Comparison of ENCODE assay signal across 2 cellular contexts in genomic region chr10:25017661-25018060, GRCh38.
A peak's percentile ranks its signal among the peaks of the same experiment; 100 is the strongest.
TF ChIP-seq lines count a peak whose summit lies in the region.

No MANE protein-coding gene starts in this region.

TF ChIP-seq in A549, 52 proteins besides CTCF, POLR2A, EP300 and RAD21:
- no peak for TF ChIP-seq REST (IDR thresholded peaks at IDR 0.05)
- peak; percentile 63 for TF ChIP-seq E2F6 (IDR thresholded peaks at IDR 0.05; ENCODE audit: borderline replicate concordance, low read depth)

TF ChIP-seq in GM12878, 131 proteins besides CTCF, POLR2A, EP300 and RAD21:
- TF ChIP-seq, protein P1, sequence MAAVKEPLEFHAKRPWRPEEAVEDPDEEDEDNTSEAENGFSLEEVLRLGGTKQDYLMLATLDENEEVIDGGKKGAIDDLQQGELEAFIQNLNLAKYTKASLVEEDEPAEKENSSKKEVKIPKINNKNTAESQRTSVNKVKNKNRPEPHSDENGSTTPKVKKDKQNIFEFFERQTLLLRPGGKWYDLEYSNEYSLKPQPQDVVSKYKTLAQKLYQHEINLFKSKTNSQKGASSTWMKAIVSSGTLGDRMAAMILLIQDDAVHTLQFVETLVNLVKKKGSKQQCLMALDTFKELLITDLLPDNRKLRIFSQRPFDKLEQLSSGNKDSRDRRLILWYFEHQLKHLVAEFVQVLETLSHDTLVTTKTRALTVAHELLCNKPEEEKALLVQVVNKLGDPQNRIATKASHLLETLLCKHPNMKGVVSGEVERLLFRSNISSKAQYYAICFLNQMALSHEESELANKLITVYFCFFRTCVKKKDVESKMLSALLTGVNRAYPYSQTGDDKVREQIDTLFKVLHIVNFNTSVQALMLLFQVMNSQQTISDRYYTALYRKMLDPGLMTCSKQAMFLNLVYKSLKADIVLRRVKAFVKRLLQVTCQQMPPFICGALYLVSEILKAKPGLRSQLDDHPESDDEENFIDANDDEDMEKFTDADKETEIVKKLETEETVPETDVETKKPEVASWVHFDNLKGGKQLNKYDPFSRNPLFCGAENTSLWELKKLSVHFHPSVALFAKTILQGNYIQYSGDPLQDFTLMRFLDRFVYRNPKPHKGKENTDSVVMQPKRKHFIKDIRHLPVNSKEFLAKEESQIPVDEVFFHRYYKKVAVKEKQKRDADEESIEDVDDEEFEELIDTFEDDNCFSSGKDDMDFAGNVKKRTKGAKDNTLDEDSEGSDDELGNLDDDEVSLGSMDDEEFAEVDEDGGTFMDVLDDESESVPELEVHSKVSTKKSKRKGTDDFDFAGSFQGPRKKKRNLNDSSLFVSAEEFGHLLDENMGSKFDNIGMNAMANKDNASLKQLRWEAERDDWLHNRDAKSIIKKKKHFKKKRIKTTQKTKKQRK (IDR thresholded peaks at IDR 0.05; ENCODE audit: low read depth, low read length) = no peak
- TF ChIP-seq, protein P2, sequence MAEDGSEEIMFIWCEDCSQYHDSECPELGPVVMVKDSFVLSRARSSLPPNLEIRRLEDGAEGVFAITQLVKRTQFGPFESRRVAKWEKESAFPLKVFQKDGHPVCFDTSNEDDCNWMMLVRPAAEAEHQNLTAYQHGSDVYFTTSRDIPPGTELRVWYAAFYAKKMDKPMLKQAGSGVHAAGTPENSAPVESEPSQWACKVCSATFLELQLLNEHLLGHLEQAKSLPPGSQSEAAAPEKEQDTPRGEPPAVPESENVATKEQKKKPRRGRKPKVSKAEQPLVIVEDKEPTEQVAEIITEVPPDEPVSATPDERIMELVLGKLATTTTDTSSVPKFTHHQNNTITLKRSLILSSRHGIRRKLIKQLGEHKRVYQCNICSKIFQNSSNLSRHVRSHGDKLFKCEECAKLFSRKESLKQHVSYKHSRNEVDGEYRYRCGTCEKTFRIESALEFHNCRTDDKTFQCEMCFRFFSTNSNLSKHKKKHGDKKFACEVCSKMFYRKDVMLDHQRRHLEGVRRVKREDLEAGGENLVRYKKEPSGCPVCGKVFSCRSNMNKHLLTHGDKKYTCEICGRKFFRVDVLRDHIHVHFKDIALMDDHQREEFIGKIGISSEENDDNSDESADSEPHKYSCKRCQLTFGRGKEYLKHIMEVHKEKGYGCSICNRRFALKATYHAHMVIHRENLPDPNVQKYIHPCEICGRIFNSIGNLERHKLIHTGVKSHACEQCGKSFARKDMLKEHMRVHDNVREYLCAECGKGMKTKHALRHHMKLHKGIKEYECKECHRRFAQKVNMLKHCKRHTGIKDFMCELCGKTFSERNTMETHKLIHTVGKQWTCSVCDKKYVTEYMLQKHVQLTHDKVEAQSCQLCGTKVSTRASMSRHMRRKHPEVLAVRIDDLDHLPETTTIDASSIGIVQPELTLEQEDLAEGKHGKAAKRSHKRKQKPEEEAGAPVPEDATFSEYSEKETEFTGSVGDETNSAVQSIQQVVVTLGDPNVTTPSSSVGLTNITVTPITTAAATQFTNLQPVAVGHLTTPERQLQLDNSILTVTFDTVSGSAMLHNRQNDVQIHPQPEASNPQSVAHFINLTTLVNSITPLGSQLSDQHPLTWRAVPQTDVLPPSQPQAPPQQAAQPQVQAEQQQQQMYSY (CRISPR knock-in tag; IDR thresholded peaks at IDR 0.05) = no peak
- TF ChIP-seq JUNB (IDR thresholded peaks at IDR 0.05) (no peak), SRF (IDR thresholded peaks at IDR 0.05; ENCODE audit: low read depth in 2 of 2, low read length in 2 of 2) (no peak), PBX3 (IDR thresholded peaks at IDR 0.05; ENCODE audit: insufficient replicate concordance, low read depth, low read length) (no peak), KAT2A (conservative IDR thresholded peaks at IDR 0.05; ENCODE audit: control insufficient read depth, low read depth, low read length) (no peak), RBBP5 (conservative IDR thresholded peaks at IDR 0.05) (no peak), ZNF217 (IDR thresholded peaks at IDR 0.05) (no peak)
